In the genomic region with DNA sequence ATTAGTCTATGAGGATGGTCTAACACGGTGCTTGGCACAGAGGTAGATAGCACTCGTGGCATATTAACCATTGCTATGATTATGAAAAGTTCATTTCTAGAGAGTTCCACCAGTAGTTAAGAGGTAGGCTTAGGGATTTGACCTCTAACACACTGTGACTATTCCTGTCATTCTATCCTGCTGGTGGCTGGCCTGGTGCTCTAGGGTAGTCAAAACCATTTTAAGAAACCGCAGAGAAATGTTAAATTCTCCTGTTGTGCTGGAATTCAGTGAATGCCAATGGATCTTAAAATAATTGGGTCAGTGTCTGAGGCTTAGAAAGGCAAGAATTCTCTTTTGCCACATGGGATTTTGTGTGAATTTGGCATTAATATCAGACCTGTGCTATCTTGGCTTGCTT, we compare ENCODE assay signal across 23 cellular contexts. TPM values are rescaled to one million over a fixed set of nuclear protein-coding genes. Genes with fewer than 3 reads are reported as not detected.
DNase-seq lines count a peak whose midpoint lies in the region; ATAC-seq, FAIRE-seq and TF ChIP-seq lines count a peak whose summit lies in the region.
"Had no signal": no experiment of that assay in that cellular context is flagged by ENCODE, and none has a peak within 500 bp of the region (broad histone marks: within the 10 kb centered on the region; RNA-seq: fewer than 3 reads in every experiment).

No MANE protein-coding gene starts in this region.

- H3K4me1 Mint-ChIP-seq in activated CD4-positive, alpha-beta T cell treated with anti-CD3 and anti-CD28 coated beads, Interleukin-2, amount 10 ng/mL, durations not matched to agents 7 days and 5 days = peaks cover 60% of the 10 kb centered on the region
- peaks cover 31% of the 10 kb centered on the region for H3K4me1 Mint-ChIP-seq in activated T-helper 17 cell treated with anti-CD3 and anti-CD28 coated beads, Interleukin-2, amount 50 U/mL, for 72 hours
- H3K4me1 Mint-ChIP-seq in naive thymus-derived CD4-positive, alpha-beta T cell = peaks cover 12 to 53% (median 50%) of the 10 kb centered on the region in 7 donors

- H3K27me3 ChIP-seq in naive thymus-derived CD4-positive, alpha-beta T cell (ENCODE audit: control insufficient read depth in 2 of 2, insufficient read depth in 2 of 2, low read length in 2 of 2) = no peaks in the 10 kb centered on the region
- H3K27me3 ChIP-seq: SJCRH30, vagina had no signal

- peak overlapping the region; percentile 17 for H3K4me3 Mint-ChIP-seq in activated CD4-positive, alpha-beta T cell treated with anti-CD3 and anti-CD28 coated beads, Interleukin-2, amount 10 ng/mL, durations not matched to agents 7 days and 5 days
- peak overlapping the region; percentile 73 for H3K4me3 Mint-ChIP-seq in activated T-helper 17 cell treated with anti-CD3 and anti-CD28 coated beads, Interleukin-2, amount 50 U/mL, for 72 hours
- peak overlapping the region in 9 of 10 donors; percentile 26 to 78 (median 72) for H3K4me3 Mint-ChIP-seq in naive thymus-derived CD4-positive, alpha-beta T cell

- peaks cover 2% of the 10 kb centered on the region for H3K36me3 Mint-ChIP-seq in activated CD4-positive, alpha-beta T cell treated with anti-CD3 and anti-CD28 coated beads, Interleukin-2, amount 10 ng/mL, durations not matched to agents 7 days and 5 days (ENCODE audit: low read depth)
- no peaks in the 10 kb centered on the region for H3K36me3 Mint-ChIP-seq in activated T-helper 17 cell treated with anti-CD3 and anti-CD28 coated beads, Interleukin-2, amount 50 U/mL, for 72 hours (ENCODE audit: low read depth)
- H3K36me3 Mint-ChIP-seq in naive thymus-derived CD4-positive, alpha-beta T cell = peaks cover 0 to 6% (median 0%) of the 10 kb centered on the region in 5 donors

- H3K9me3 Mint-ChIP-seq in activated CD4-positive, alpha-beta T cell treated with anti-CD3 and anti-CD28 coated beads, Interleukin-2, amount 10 ng/mL, durations not matched to agents 7 days and 5 days = no peaks in the 10 kb centered on the region
- no peaks in the 10 kb centered on the region for H3K9me3 Mint-ChIP-seq in activated T-helper 17 cell treated with anti-CD3 and anti-CD28 coated beads, Interleukin-2, amount 50 U/mL, for 72 hours
- peaks cover 0 to 2% (median 0%) of the 10 kb centered on the region in 11 donors for H3K9me3 Mint-ChIP-seq in naive thymus-derived CD4-positive, alpha-beta T cell

- no peaks in the 10 kb centered on the region for H3K27me3 Mint-ChIP-seq in activated CD4-positive, alpha-beta T cell treated with anti-CD3 and anti-CD28 coated beads, Interleukin-2, amount 10 ng/mL, durations not matched to agents 7 days and 5 days
- H3K27me3 Mint-ChIP-seq in activated T-helper 17 cell treated with anti-CD3 and anti-CD28 coated beads, Interleukin-2, amount 50 U/mL, for 72 hours = no peaks in the 10 kb centered on the region
- H3K27me3 Mint-ChIP-seq in naive thymus-derived CD4-positive, alpha-beta T cell = no peaks in the 10 kb centered on the region
- H3K27me3 Mint-ChIP-seq: progenitor cell of endocrine pancreas had no signal

- H3K9me3 ChIP-seq in naive thymus-derived CD4-positive, alpha-beta T cell (ENCODE audit: control insufficient read depth in 2 of 3, low read length in 3 of 3) = no peaks in the 10 kb centered on the region
- H3K9me3 ChIP-seq: SJCRH30, vagina had no signal

- ATAC-seq in activated T-helper 17 cell treated with anti-CD3 and anti-CD28 coated beads, Interleukin-2, amount 50 U/mL, for 72 hours (replicated peaks) = no peak
- ATAC-seq in naive thymus-derived CD4-positive, alpha-beta T cell = no peak
- no peak for ATAC-seq in Right ventricle myocardium superior (ENCODE audit: poor library complexity)

- intact Hi-C loops in naive thymus-derived CD4-positive, alpha-beta T cell (cut with micrococcal nuclease) = loop anchor here (2.0 to 5.0 kb wide), 5 partner anchors 41 to 334 kb away; a partner anchor contains a TSS
- intact Hi-C loops in Right ventricle myocardium superior (cut with DNase I) = no loop called here

- DNase-seq in activated CD4-positive, alpha-beta T cell treated with anti-CD3 and anti-CD28 coated beads, Interleukin-2, amount 10 ng/mL, durations not matched to agents 7 days and 5 days = no peak
- no peak for DNase-seq in activated CD4-positive, alpha-beta T cell treated with anti-CD3 and anti-CD28 coated beads for 48 hours
- no peak for DNase-seq in GM12891 (ENCODE audit: insufficient read length, low spot score)
- DNase-seq in naive thymus-derived CD4-positive, alpha-beta T cell = no peak
- no peak for DNase-seq in urothelium cell line (ENCODE audit: low spot score)
- no peak for DNase-seq in Right ventricle myocardium superior
- no peak for DNase-seq in mesenteric fat pad (ENCODE audit: low spot score)
- DNase-seq: IMR-90; mesenchymal stem cell; MM.1S; NCI-H146; NCI-H2171; NCI-H69; SJCRH30; stimulated activated CD4-positive, alpha-beta T cell treated with anti-CD3 and anti-CD28 coated beads, Interleukin-4, amount 100 ng/mL, for 1 hour; T1000 had no signal

- FAIRE-seq in GM12891 (lab: Jason Lieb, UNC) (peak; percentile 28), urothelium cell line (lab: Jason Lieb, UNC) (no peak)
- FAIRE-seq: frontal cortex had no signal

- POLR2A ChIA-PET in activated CD4-positive, alpha-beta T cell treated with anti-CD3 and anti-CD28 coated beads, Interleukin-2, amount 10 ng/mL, durations not matched to agents 7 days and 5 days (lab: Charles Lee) = no interaction called here
- POLR2A ChIA-PET in naive thymus-derived CD4-positive, alpha-beta T cell (lab: Charles Lee) = interaction anchor here (0.5 to 1.9 kb wide), 7 partner anchors 10 to 295 kb away, joined by 3 to 10 read pairs (median 4); a partner anchor contains a TSS

- no peaks in the 10 kb centered on the region for H3K36me3 ChIP-seq in naive thymus-derived CD4-positive, alpha-beta T cell (ENCODE audit: control insufficient read depth in 2 of 3, insufficient read depth in 3 of 3, low read length in 3 of 3)
- H3K36me3 ChIP-seq: SJCRH30, vagina had no signal

- peak overlapping the region; percentile 62 for H3K27ac ChIP-seq in naive thymus-derived CD4-positive, alpha-beta T cell (ENCODE audit: low read depth, low read length)
- H3K27ac ChIP-seq: SJCRH30, vagina had no signal

- peaks cover 43 to 44% of the 10 kb centered on the region in 2 donors for H3K4me1 ChIP-seq in naive thymus-derived CD4-positive, alpha-beta T cell (ENCODE audit: control insufficient read depth in 2 of 2, insufficient read depth in 2 of 2, low read length in 2 of 2)
- H3K4me1 ChIP-seq: SJCRH30, vagina had no signal

- peak overlapping the region; percentile 97 for H3K27ac Mint-ChIP-seq in activated CD4-positive, alpha-beta T cell treated with anti-CD3 and anti-CD28 coated beads, Interleukin-2, amount 10 ng/mL, durations not matched to agents 7 days and 5 days
- peak overlapping the region; percentile 80 for H3K27ac Mint-ChIP-seq in activated T-helper 17 cell treated with anti-CD3 and anti-CD28 coated beads, Interleukin-2, amount 50 U/mL, for 72 hours
- H3K27ac Mint-ChIP-seq in naive thymus-derived CD4-positive, alpha-beta T cell = peak overlapping the region; percentile 88 to 98 (median 95)
- H3K27ac Mint-ChIP-seq: progenitor cell of endocrine pancreas had no signal

- TF ChIP-seq POLR2A in GM12891 (IDR thresholded peaks at IDR 0.05; ENCODE audit: low read depth, low read length) = no peak

- no peak overlapping the region for H3K4me3 ChIP-seq in naive thymus-derived CD4-positive, alpha-beta T cell (ENCODE audit: low read length)
- H3K4me3 ChIP-seq: SJCRH30, skin epidermis, vagina had no signal

- CTCF ChIA-PET in activated CD4-positive, alpha-beta T cell treated with anti-CD3 and anti-CD28 coated beads, Interleukin-2, amount 10 ng/mL, durations not matched to agents 7 days and 5 days (lab: Charles Lee) = interaction anchor here (1.5 kb wide), 1 partner anchor 8 kb away, joined by 8 read pairs; no protein-coding TSS in a partner anchor
- CTCF ChIA-PET in naive thymus-derived CD4-positive, alpha-beta T cell (lab: Charles Lee) = interaction anchor here (2.2 kb wide), 1 partner anchor 8 kb away, joined by 9 read pairs; no protein-coding TSS in a partner anchor

TF ChIP-seq in GM12891, 5 proteins besides CTCF, POLR2A, EP300 and RAD21:
- TF ChIP-seq SPI1 (IDR thresholded peaks at IDR 0.05; ENCODE audit: low read depth, low read length) (no peak), POLR2AphosphoS5 (IDR thresholded peaks at IDR 0.05; ENCODE audit: low read depth, low read length) (no peak), POU2F2 (IDR thresholded peaks at IDR 0.05; ENCODE audit: low read depth, low read length) (no peak), PAX5 (IDR thresholded peaks at IDR 0.05; ENCODE audit: insufficient read depth, low read length, severe bottlenecking) (no peak), TAF1 (IDR thresholded peaks at IDR 0.05; ENCODE audit: low read depth, low read length) (no peak)

RNA-seq across cellular contexts. Expression of a gene that starts 53.9 kb away (rescaled TPM):
- not detected for total RNA-seq in activated CD4-positive, alpha-beta T cell treated with anti-CD3 and anti-CD28 coated beads, Interleukin-2, amount 10 ng/mL, durations not matched to agents 7 days and 5 days
- polyA plus RNA-seq in GM12891 (2012; ENCODE audit: low read depth, missing spikeins) = not detected
- total RNA-seq in activated T-helper 17 cell treated with anti-CD3 and anti-CD28 coated beads, Interleukin-2, amount 50 U/mL, for 72 hours = not detected
- total RNA-seq in naive thymus-derived CD4-positive, alpha-beta T cell = not detected
- not detected for polyA plus RNA-seq in naive thymus-derived CD4-positive, alpha-beta T cell
- total RNA-seq in Right ventricle myocardium superior = not detected
- total RNA-seq in mesenteric fat pad = not detected
- total RNA-seq: A673, frontal cortex, IMR-90, SJCRH30, vagina had no signal
- polyA plus RNA-seq: IMR-90, neural cell had no signal

Comparison
In these comparisons a context has a peak if more than half of its experiments do, and no peak if none do; other contexts are left out.
1. H3K4me3 Mint-ChIP-seq: peak in every context shown above with its lines; median percentile 73 in activated T-helper 17 cell treated with anti-CD3 and anti-CD28 coated beads, Interleukin-2, amount 50 U/mL, for 72 hours; 72 in naive thymus-derived CD4-positive, alpha-beta T cell; 17 in activated CD4-positive, alpha-beta T cell treated with anti-CD3 and anti-CD28 coated beads, Interleukin-2, amount 10 ng/mL, durations not matched to agents 7 days and 5 days.